ENCODE assay signal across 12 cellular contexts in genomic region chr1:6868371-6869001, GRCh38.
DNase-seq lines count a peak whose midpoint lies in the region; ATAC-seq, FAIRE-seq and TF ChIP-seq lines count a peak whose summit lies in the region.
"Had no signal": no experiment of that assay in that cellular context is flagged by ENCODE, and none has a peak within 500 bp of the region (broad histone marks: within the 10 kb centered on the region; RNA-seq: fewer than 3 reads in every experiment).

No MANE protein-coding gene starts in this region.

- no peaks in the 10 kb centered on the region for H3K9me3 ChIP-seq in astrocyte (ENCODE audit: insufficient read depth, low read depth, low read length)
- H3K9me3 ChIP-seq in hepatocyte (ENCODE audit: low read depth): no peaks in the 10 kb centered on the region
- no peaks in the 10 kb centered on the region for H3K9me3 ChIP-seq in stomach
- H3K9me3 ChIP-seq: Peyer's patch had no signal

- peaks cover 2% of the 10 kb centered on the region for H3K9me3 Mint-ChIP-seq in astrocyte (ENCODE audit: unreplicated experiment)

- no peak for DNase-seq in astrocyte (ENCODE audit: low read depth)
- DNase-seq in hepatocyte (ENCODE audit: low spot score): no peak
- no peak for DNase-seq in UCSD-AML1 (lab: John Stamatoyannopoulos, UW; ENCODE audit: unreplicated experiment)
- no peak for DNase-seq in stomach
- DNase-seq: activated T-cell treated with anti-CD3 and anti-CD28 coated beads for 4 hours, DMS 273 treated with DMSO at 0.1 percent for 48 hours, Kasumi-1, Peyer's patch had no signal

- no peaks in the 10 kb centered on the region for H4K20me1 ChIP-seq in KMS-11 (ENCODE audit: insufficient read depth)
- H4K20me1 ChIP-seq in astrocyte (ENCODE audit: insufficient read depth, low read length): peaks cover 14% of the 10 kb centered on the region
- no peaks in the 10 kb centered on the region for H4K20me1 ChIP-seq in hepatocyte (ENCODE audit: insufficient read depth, poor library complexity, severe bottlenecking)

- peaks cover 60% of the 10 kb centered on the region for H3K4me1 Mint-ChIP-seq in astrocyte (ENCODE audit: low read depth, unreplicated experiment)

- H3K36me3 ChIP-seq in KMS-11 (ENCODE audit: insufficient read depth): no peaks in the 10 kb centered on the region
- H3K36me3 ChIP-seq in astrocyte (ENCODE audit: insufficient read depth, low read length): no peaks in the 10 kb centered on the region
- no peaks in the 10 kb centered on the region for H3K36me3 ChIP-seq in hepatocyte (replicated peaks; ENCODE audit: insufficient read depth, low read depth)
- H3K36me3 ChIP-seq in stomach: peaks cover 0 to 10% (median 3%) of the 10 kb centered on the region in 4 donors
- H3K36me3 ChIP-seq: Peyer's patch had no signal

- H2AFZ ChIP-seq in KMS-11 (ENCODE audit: low read depth) (no peak overlapping the region), astrocyte (ENCODE audit: low read depth, low read length) (no peak overlapping the region), hepatocyte (no peak overlapping the region)
- H2AFZ ChIP-seq: parathyroid adenoma had no signal

- H3K4me3 ChIP-seq in KMS-11 (IDR thresholded peaks at IDR 0.05; ENCODE audit: insufficient read depth, low read depth, low read length) (no peak overlapping the region), astrocyte (ENCODE audit: insufficient read depth, low read depth, low read length) (no peak overlapping the region), hepatocyte (no peak overlapping the region), stomach (no peak overlapping the region)
- H3K4me3 ChIP-seq: Peyer's patch had no signal

- H3K9ac ChIP-seq in KMS-11 (no peak overlapping the region), astrocyte (ENCODE audit: low read length) (no peak overlapping the region)
- H3K9ac ChIP-seq: parathyroid adenoma had no signal

- H3K36me3 Mint-ChIP-seq in astrocyte (ENCODE audit: low read depth, unreplicated experiment): peaks cover 4% of the 10 kb centered on the region

- no peaks in the 10 kb centered on the region for H3K27me3 Mint-ChIP-seq in astrocyte (ENCODE audit: low read depth, unreplicated experiment)

- H3K4me2 ChIP-seq in KMS-11 (peak overlapping the region; percentile 39), astrocyte (ENCODE audit: low read length) (peak overlapping the region; percentile 41), hepatocyte (peak overlapping the region; percentile 10)

- H3K27ac ChIP-seq in KMS-11 (peak overlapping the region; percentile 30; the same call in 1 of the 2 replicates), astrocyte (ENCODE audit: low read depth, low read length) (no peak overlapping the region), hepatocyte (peak overlapping the region; percentile 17), temporal lobe (ENCODE audit: low read depth, low read length) (peak overlapping the region; percentile 30), stomach (no peak overlapping the region)
- H3K27ac ChIP-seq: parathyroid adenoma, Peyer's patch had no signal

- H3K79me2 ChIP-seq in KMS-11 (ENCODE audit: insufficient read depth, low read depth) (peaks cover 13% of the 10 kb centered on the region; the same call in 1 of the 2 replicates), astrocyte (ENCODE audit: insufficient read depth, low read length) (peaks cover 44% of the 10 kb centered on the region), hepatocyte (peaks cover 45% of the 10 kb centered on the region)
- H3K79me2 ChIP-seq: parathyroid adenoma had no signal

- TF ChIP-seq EP300 in stomach (IDR thresholded peaks at IDR 0.05): no peak

- 53% methylated on average over 2 of the region's 2 CpGs for WGBS in hepatocyte (ENCODE audit: low lambda C conversion rate, missing lambda C conversion rate)
- 48 to 55% (median 49%) methylated on average over 2 of the region's 2 CpGs for WGBS in stomach, 5 donors

- FAIRE-seq in astrocyte (lab: Jason Lieb, UNC): peak; percentile 54

- TF ChIP-seq CTCF in KMS-11 (conservative IDR thresholded peaks at IDR 0.05; ENCODE audit: low read depth, low read length): no peak
- TF ChIP-seq CTCF in astrocyte (IDR thresholded peaks at IDR 0.05; ENCODE audit: insufficient read depth, low read depth, low read length): no peak
- TF ChIP-seq CTCF in hepatocyte (IDR thresholded peaks at IDR 0.05; ENCODE audit: poor library complexity): no peak
- TF ChIP-seq CTCF in stomach (IDR thresholded peaks at IDR 0.05): no peak

- H3K27me3 ChIP-seq in KMS-11 (ENCODE audit: insufficient read depth, low read depth) (no peaks in the 10 kb centered on the region), astrocyte (ENCODE audit: insufficient read depth, low read length) (no peaks in the 10 kb centered on the region), hepatocyte (no peaks in the 10 kb centered on the region), stomach (no peaks in the 10 kb centered on the region)
- H3K27me3 ChIP-seq: Peyer's patch had no signal

- intact Hi-C loops in stomach (cut with DNase I; ENCODE audit: low total_unique reads): no loop called here

- peak overlapping the region; percentile 50 for H3K4me3 Mint-ChIP-seq in astrocyte (ENCODE audit: unreplicated experiment)

- peaks cover 59% of the 10 kb centered on the region for H3K4me1 ChIP-seq in KMS-11 (ENCODE audit: low read depth, poor library complexity, severe bottlenecking)
- peaks cover 38% of the 10 kb centered on the region for H3K4me1 ChIP-seq in astrocyte (ENCODE audit: insufficient read depth, low read length)
- peaks cover 23% of the 10 kb centered on the region for H3K4me1 ChIP-seq in hepatocyte (ENCODE audit: insufficient read depth)
- H3K4me1 ChIP-seq in stomach: peaks cover 9 to 25% (median 12%) of the 10 kb centered on the region in 4 donors
- H3K4me1 ChIP-seq: Peyer's patch had no signal

- TF ChIP-seq POLR2A in stomach (IDR thresholded peaks at IDR 0.05): no peak

- no peak for ATAC-seq in HG03097 (IDR thresholded peaks at IDR 0.05; ENCODE audit: low FRiP score, unreplicated experiment)

- no peaks in the 10 kb centered on the region for H3K9me2 ChIP-seq in hepatocyte (replicated peaks; ENCODE audit: insufficient read depth)

- H3K27ac Mint-ChIP-seq in astrocyte (ENCODE audit: unreplicated experiment): peak overlapping the region; percentile 60

Comparison
In these comparisons a context has a peak if more than half of its experiments do, and no peak if none do; other contexts are left out.
1. H3K27ac ChIP-seq: peak in KMS-11 (single experiment), hepatocyte (single experiment) and temporal lobe (single experiment); none in astrocyte (single experiment) and stomach (0 of 5).
2. Peak in every context shown above with its lines, with median percentiles within 50 percentile points of each other: H3K4me2 ChIP-seq.